Comparison of ENCODE assay signal across 9 cellular contexts in the genomic region with DNA sequence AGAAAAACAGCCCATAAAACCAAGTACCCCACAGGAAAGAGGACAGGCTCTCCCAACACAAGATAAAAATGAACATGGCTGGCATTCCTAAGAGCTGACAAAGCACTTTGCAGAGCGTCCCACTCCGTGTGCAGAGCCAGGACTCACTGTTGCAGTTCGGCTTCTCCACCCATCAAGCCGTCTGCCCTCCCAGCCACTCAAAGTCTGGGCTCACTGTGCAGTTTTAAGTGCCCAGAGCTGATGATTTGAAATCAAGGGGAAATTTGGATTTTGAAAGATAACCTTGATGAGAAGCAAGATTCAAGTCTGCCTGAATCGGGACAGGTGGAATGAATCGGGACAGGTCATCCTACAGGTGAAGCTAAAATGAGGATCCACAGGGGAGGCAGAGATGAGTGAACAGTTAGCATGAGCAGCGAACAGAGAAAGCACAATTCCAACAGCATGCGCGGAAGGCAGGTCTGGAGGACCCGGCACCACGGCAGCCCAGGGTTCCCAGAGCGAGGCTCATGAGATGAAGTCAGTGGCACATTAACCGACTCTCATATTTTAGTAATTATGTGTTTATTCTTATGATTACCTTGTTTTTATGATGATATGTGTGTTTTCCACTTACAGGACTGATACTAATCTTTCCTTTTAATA. TPM values are rescaled to one million over a fixed set of nuclear protein-coding genes. Genes with fewer than 3 reads are reported as not detected.
DNase-seq lines count a peak whose midpoint lies in the region; ATAC-seq and TF ChIP-seq lines count a peak whose summit lies in the region.
"Had no signal": no experiment of that assay in that cellular context is flagged by ENCODE, and none has a peak within 500 bp of the region (broad histone marks: within the 10 kb centered on the region; RNA-seq: fewer than 3 reads in every experiment).

No MANE protein-coding gene starts in this region.

- H3K79me2 ChIP-seq in mesendoderm (ENCODE audit: control insufficient read depth, insufficient read depth, low read length): no peaks in the 10 kb centered on the region

- CTCF ChIA-PET in AG04450 (lab: Charles Lee) (interaction anchor here (0.6 to 10.2 kb wide), 4 partner anchors 107 to 434 kb away, joined by 3 to 350 read pairs (median 18); no protein-coding TSS in a partner anchor), HEK293T (lab: Yijun Ruan, JAX) (interaction anchor here (0.6 to 3.8 kb wide), 6 partner anchors 26 to 146 kb away, joined by 3 to 30 read pairs (median 4); no protein-coding TSS in a partner anchor)

- H3K56ac ChIP-seq in mesendoderm (ENCODE audit: low read length): no peak overlapping the region

- no peak overlapping the region for H3K9ac ChIP-seq in mesendoderm (ENCODE audit: low read length)

- H2BK120ac ChIP-seq in mesendoderm (ENCODE audit: low read depth, low read length): no peak overlapping the region

- no peak overlapping the region for H3K18ac ChIP-seq in mesendoderm (ENCODE audit: low read length)

- H3K27me3 ChIP-seq in AG04450 (ENCODE audit: control insufficient read depth, insufficient read depth, low read length): no peaks in the 10 kb centered on the region
- H3K27me3 ChIP-seq in mesendoderm (ENCODE audit: insufficient read depth, low read length, poor library complexity): no peaks in the 10 kb centered on the region

- no peak for ATAC-seq in GM18870 (IDR thresholded peaks at IDR 0.05; ENCODE audit: unreplicated experiment)

- WGBS in mesendoderm (ENCODE audit: extremely low coverage, insufficient coverage, low lambda C conversion rate): no CpG with 5 or more reads among the region's 13 CpGs

- H3K4me2 ChIP-seq in mesendoderm (ENCODE audit: low read length): no peak overlapping the region

- H3K27ac ChIP-seq in AG04450 (ENCODE audit: low read depth, low read length) (no peak overlapping the region), mesendoderm (ENCODE audit: low read depth, low read length) (no peak overlapping the region)

- H3K4me1 ChIP-seq in mesendoderm (ENCODE audit: control insufficient read depth, low read depth, low read length): no peaks in the 10 kb centered on the region

- H3K79me1 ChIP-seq in mesendoderm (ENCODE audit: low read length): no peaks in the 10 kb centered on the region

- no peak overlapping the region for H3K4me3 ChIP-seq in AG04450 (ENCODE audit: low read depth, low read length)
- no peak overlapping the region for H3K4me3 ChIP-seq in astrocyte of the spinal cord (ENCODE audit: low read depth, low read length)
- H3K4me3 ChIP-seq in mesendoderm (ENCODE audit: low read length): no peak overlapping the region

- DNase-seq in AG04450 (ENCODE audit: low read depth, low spot score) (peak; percentile 48), HEK293T (ENCODE audit: extremely low spot score) (peak; percentile 52), astrocyte of the spinal cord (ENCODE audit: low read depth, low spot score) (peak; percentile 67), mesendoderm (peak; percentile 21), NCI-H128 (lab: John Stamatoyannopoulos, UW; ENCODE audit: unreplicated experiment) (no peak)
- DNase-seq in NK-92 treated with Interleukin-12 subunit alpha and Interleukin-12 subunit beta, amount 100 ng/mL, for 24 hours (lab: John Stamatoyannopoulos, UW): no peak
- no peak for DNase-seq in stimulated activated CD4-positive, alpha-beta T cell treated with anti-CD3 and anti-CD28 coated beads, Interleukin-4, amount 100 ng/mL, for 4 hours
- DNase-seq: NCI-H1092 had no signal

- H3K9me3 ChIP-seq in AG04450 (ENCODE audit: control insufficient read depth, insufficient read depth, low read length): peaks cover 8% of the 10 kb centered on the region

- H3K4ac ChIP-seq in mesendoderm (ENCODE audit: low read depth, low read length): no peak overlapping the region

- no peak for TF ChIP-seq CTCF in AG04450 (IDR thresholded peaks at IDR 0.05; ENCODE audit: low read depth, low read length)
- TF ChIP-seq CTCF in astrocyte of the spinal cord (IDR thresholded peaks at IDR 0.05; ENCODE audit: low read depth, low read length): no peak

- POLR2A ChIA-PET in AG04450 (lab: Yijun Ruan, JAX) (interaction anchor here (0.5 kb wide), 1 partner anchor 225 kb away, joined by 7 read pairs; no protein-coding TSS in a partner anchor), HEK293T (lab: Yijun Ruan, JAX) (no interaction called here)

- H3K36me3 ChIP-seq in mesendoderm (ENCODE audit: control insufficient read depth, insufficient read depth, low read length): peaks cover 5% of the 10 kb centered on the region

- H4K8ac ChIP-seq in mesendoderm (ENCODE audit: low read depth, low read length): no peak overlapping the region

- H4K5ac ChIP-seq in mesendoderm (ENCODE audit: low read length): no peak overlapping the region

- no peak overlapping the region for H3K23ac ChIP-seq in mesendoderm (ENCODE audit: low read length)

- no peak overlapping the region for H2AK5ac ChIP-seq in mesendoderm (ENCODE audit: low read length)

- H2BK5ac ChIP-seq in mesendoderm (ENCODE audit: low read length): no peak overlapping the region

- no peak overlapping the region for H2BK15ac ChIP-seq in mesendoderm (replicated peaks; ENCODE audit: low read depth)

- in situ Hi-C loops in astrocyte of the spinal cord (cut with HindIII; ENCODE audit: low sequenced_read_pairs): no loop called here

TF ChIP-seq in HEK293T, 16 proteins besides CTCF, POLR2A, EP300 and RAD21:
- no peak for TF ChIP-seq FOXK2 (IDR thresholded peaks at IDR 0.05)
- TF ChIP-seq TARDBP (IDR thresholded peaks at IDR 0.05): no peak
- TF ChIP-seq L3MBTL2 (conservative IDR thresholded peaks at IDR 0.05): no peak
- TF ChIP-seq ZNF384 (IDR thresholded peaks at IDR 0.05): no peak
- TF ChIP-seq ELF4 (IDR thresholded peaks at IDR 0.05): no peak
- no peak for TF ChIP-seq SP1 (IDR thresholded peaks at IDR 0.05)
- TF ChIP-seq SUZ12 (IDR thresholded peaks at IDR 0.05): no peak
- TF ChIP-seq CTBP1 (IDR thresholded peaks at IDR 0.05; ENCODE audit: borderline replicate concordance): no peak
- TF ChIP-seq FOXM1 (IDR thresholded peaks at IDR 0.05; ENCODE audit: borderline replicate concordance): no peak
- TF ChIP-seq BHLHE40 (IDR thresholded peaks at IDR 0.05; ENCODE audit: borderline replicate concordance): no peak
- TF ChIP-seq, protein P1, sequence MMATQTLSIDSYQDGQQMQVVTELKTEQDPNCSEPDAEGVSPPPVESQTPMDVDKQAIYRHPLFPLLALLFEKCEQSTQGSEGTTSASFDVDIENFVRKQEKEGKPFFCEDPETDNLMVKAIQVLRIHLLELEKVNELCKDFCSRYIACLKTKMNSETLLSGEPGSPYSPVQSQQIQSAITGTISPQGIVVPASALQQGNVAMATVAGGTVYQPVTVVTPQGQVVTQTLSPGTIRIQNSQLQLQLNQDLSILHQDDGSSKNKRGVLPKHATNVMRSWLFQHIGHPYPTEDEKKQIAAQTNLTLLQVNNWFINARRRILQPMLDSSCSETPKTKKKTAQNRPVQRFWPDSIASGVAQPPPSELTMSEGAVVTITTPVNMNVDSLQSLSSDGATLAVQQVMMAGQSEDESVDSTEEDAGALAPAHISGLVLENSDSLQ (IDR thresholded peaks at IDR 0.05): no peak
- no peak for TF ChIP-seq NFRKB (IDR thresholded peaks at IDR 0.05)
- TF ChIP-seq ARNT (IDR thresholded peaks at IDR 0.05): no peak
- TF ChIP-seq LEF1 (IDR thresholded peaks at IDR 0.05; ENCODE audit: borderline replicate concordance): no peak
- no peak for TF ChIP-seq HDGF (IDR thresholded peaks at IDR 0.05; ENCODE audit: borderline replicate concordance)

RNA-seq across cellular contexts. Expression of gene GPR68, which starts 39.8 kb away (rescaled TPM):
- 0.83 and 1.4 TPM in 2 replicates for polyA plus RNA-seq in AG04450 (2011; rRNA removed)
- polyA minus RNA-seq in AG04450 (2011; rRNA and poly(A)+ RNA removed): 0.52 and 1.7 TPM in 2 replicates
- polyA plus RNA-seq in mesendoderm (2013, experiment 1 of 2): 0.22 TPM
- 0.27 TPM for polyA plus RNA-seq in mesendoderm (2013, experiment 2 of 2)

Comparison
In these comparisons a context has a peak if more than half of its experiments do, and no peak if none do; other contexts are left out.
1. DNase-seq: peak in AG04450 (single experiment), HEK293T (single experiment), astrocyte of the spinal cord (single experiment) and mesendoderm (single experiment); none in NCI-H128 (single experiment), NK-92 treated with Interleukin-12 subunit alpha and Interleukin-12 subunit beta, amount 100 ng/mL, for 24 hours (single experiment) and stimulated activated CD4-positive, alpha-beta T cell treated with anti-CD3 and anti-CD28 coated beads, Interleukin-4, amount 100 ng/mL, for 4 hours (0 of 2).